Comparison of ENCODE assay signal across 1 cellular context in genomic region chr5:135834639-135835529, GRCh38.
TF ChIP-seq lines count a peak whose summit lies in the region.

A gene with protein sequence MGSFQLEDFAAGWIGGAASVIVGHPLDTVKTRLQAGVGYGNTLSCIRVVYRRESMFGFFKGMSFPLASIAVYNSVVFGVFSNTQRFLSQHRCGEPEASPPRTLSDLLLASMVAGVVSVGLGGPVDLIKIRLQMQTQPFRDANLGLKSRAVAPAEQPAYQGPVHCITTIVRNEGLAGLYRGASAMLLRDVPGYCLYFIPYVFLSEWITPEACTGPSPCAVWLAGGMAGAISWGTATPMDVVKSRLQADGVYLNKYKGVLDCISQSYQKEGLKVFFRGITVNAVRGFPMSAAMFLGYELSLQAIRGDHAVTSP (plus strand): TSS chr5:135834663. CDS start chr5:135834848, 185 bp downstream.

TF ChIP-seq in HEK293, 187 proteins besides CTCF, POLR2A, EP300 and RAD21 (continued from another document and continues in another):
- TF ChIP-seq REST (tag by site-specific recombination; IDR thresholded peaks at IDR 0.05) (no peak), SCRT2 (tag by site-specific recombination; IDR thresholded peaks at IDR 0.05) (peak; percentile 38), ZNF174 (tag by site-specific recombination; IDR thresholded peaks at IDR 0.05) (no peak), ZNF555 (tag by site-specific recombination; conservative IDR thresholded peaks at IDR 0.05) (no peak), ZNF239 (tag by site-specific recombination; IDR thresholded peaks at IDR 0.05) (no peak), ZNF658 (tag by site-specific recombination; IDR thresholded peaks at IDR 0.05) (no peak), ZNF292 (tag by site-specific recombination; IDR thresholded peaks at IDR 0.05; ENCODE audit: borderline replicate concordance, low read depth) (no peak), GFI1B (tag by site-specific recombination; IDR thresholded peaks at IDR 0.05) (no peak), HOXA7 (CRISPR knock-in tag; IDR thresholded peaks at IDR 0.05; ENCODE audit: borderline replicate concordance) (no peak), ZNF324 (tag by site-specific recombination; IDR thresholded peaks at IDR 0.05) (no peak), ZFP37 (tag by site-specific recombination; IDR thresholded peaks at IDR 0.05) (peak; percentile 85; the same call in 1 of the 2 replicates), ZNF623 (tag by site-specific recombination; IDR thresholded peaks at IDR 0.05) (no peak), ZNF146 (tag by site-specific recombination; IDR thresholded peaks at IDR 0.05) (no peak), ZNF274 (IDR thresholded peaks at IDR 0.05; ENCODE audit: low read length) (no peak), ZNF274 (tag by site-specific recombination; IDR thresholded peaks at IDR 0.05; ENCODE audit: borderline replicate concordance) (no peak), PRDM6 (tag by site-specific recombination; IDR thresholded peaks at IDR 0.05) (no peak), ZNF24 (tag by site-specific recombination; IDR thresholded peaks at IDR 0.05) (no peak), KLF1 (tag by site-specific recombination; IDR thresholded peaks at IDR 0.05) (0 out of 2 replicates have a peak, but pooled peaks have one; percentile 14), ZNF514 (tag by site-specific recombination; IDR thresholded peaks at IDR 0.05) (no peak), ZNF211 (tag by site-specific recombination; IDR thresholded peaks at IDR 0.05; ENCODE audit: low read depth) (no peak), HIC1 (tag by site-specific recombination; IDR thresholded peaks at IDR 0.05) (peak; percentile 87), ZSCAN23 (tag by site-specific recombination; IDR thresholded peaks at IDR 0.05) (no peak), FEZF1 (tag by site-specific recombination; IDR thresholded peaks at IDR 0.05) (no peak), ZNF660 (tag by site-specific recombination; IDR thresholded peaks at IDR 0.05) (peak; percentile 92), ZNF354C (tag by site-specific recombination; IDR thresholded peaks at IDR 0.05; ENCODE audit: borderline replicate concordance, low read depth) (no peak), ZNF677 (tag by site-specific recombination; IDR thresholded peaks at IDR 0.05) (no peak), ZSCAN30 (tag by site-specific recombination; IDR thresholded peaks at IDR 0.05) (peak; percentile 61), ZNF701 (tag by site-specific recombination; IDR thresholded peaks at IDR 0.05) (no peak), ZNF391 (tag by site-specific recombination; IDR thresholded peaks at IDR 0.05; ENCODE audit: borderline replicate concordance, low read depth) (no peak), ZNF639 (tag by site-specific recombination; IDR thresholded peaks at IDR 0.05) (no peak), TSHZ1 (tag by site-specific recombination; IDR thresholded peaks at IDR 0.05; ENCODE audit: borderline replicate concordance) (no peak), ZNF596 (tag by site-specific recombination; IDR thresholded peaks at IDR 0.05) (no peak), ZNF580 (tag by site-specific recombination; IDR thresholded peaks at IDR 0.05) (0 out of 2 replicates have a peak, but pooled peaks have one; percentile 27), ZNF302 (tag by site-specific recombination; IDR thresholded peaks at IDR 0.05; ENCODE audit: low read depth) (no peak), ZNF114 (tag by site-specific recombination; IDR thresholded peaks at IDR 0.05) (no peak), ZNF549 (tag by site-specific recombination; IDR thresholded peaks at IDR 0.05) (no peak), ZNF10 (tag by site-specific recombination; IDR thresholded peaks at IDR 0.05) (no peak), ZSCAN5A (tag by site-specific recombination; IDR thresholded peaks at IDR 0.05) (no peak)
- TF ChIP-seq, protein P1, sequence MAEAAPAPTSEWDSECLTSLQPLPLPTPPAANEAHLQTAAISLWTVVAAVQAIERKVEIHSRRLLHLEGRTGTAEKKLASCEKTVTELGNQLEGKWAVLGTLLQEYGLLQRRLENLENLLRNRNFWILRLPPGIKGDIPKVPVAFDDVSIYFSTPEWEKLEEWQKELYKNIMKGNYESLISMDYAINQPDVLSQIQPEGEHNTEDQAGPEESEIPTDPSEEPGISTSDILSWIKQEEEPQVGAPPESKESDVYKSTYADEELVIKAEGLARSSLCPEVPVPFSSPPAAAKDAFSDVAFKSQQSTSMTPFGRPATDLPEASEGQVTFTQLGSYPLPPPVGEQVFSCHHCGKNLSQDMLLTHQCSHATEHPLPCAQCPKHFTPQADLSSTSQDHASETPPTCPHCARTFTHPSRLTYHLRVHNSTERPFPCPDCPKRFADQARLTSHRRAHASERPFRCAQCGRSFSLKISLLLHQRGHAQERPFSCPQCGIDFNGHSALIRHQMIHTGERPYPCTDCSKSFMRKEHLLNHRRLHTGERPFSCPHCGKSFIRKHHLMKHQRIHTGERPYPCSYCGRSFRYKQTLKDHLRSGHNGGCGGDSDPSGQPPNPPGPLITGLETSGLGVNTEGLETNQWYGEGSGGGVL (tag by site-specific recombination; IDR thresholded peaks at IDR 0.05) = no peak
- TF ChIP-seq, protein P2, sequence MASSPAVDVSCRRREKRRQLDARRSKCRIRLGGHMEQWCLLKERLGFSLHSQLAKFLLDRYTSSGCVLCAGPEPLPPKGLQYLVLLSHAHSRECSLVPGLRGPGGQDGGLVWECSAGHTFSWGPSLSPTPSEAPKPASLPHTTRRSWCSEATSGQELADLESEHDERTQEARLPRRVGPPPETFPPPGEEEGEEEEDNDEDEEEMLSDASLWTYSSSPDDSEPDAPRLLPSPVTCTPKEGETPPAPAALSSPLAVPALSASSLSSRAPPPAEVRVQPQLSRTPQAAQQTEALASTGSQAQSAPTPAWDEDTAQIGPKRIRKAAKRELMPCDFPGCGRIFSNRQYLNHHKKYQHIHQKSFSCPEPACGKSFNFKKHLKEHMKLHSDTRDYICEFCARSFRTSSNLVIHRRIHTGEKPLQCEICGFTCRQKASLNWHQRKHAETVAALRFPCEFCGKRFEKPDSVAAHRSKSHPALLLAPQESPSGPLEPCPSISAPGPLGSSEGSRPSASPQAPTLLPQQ (tag by site-specific recombination; IDR thresholded peaks at IDR 0.05) = peak; percentile 42
- TF ChIP-seq, protein P3, sequence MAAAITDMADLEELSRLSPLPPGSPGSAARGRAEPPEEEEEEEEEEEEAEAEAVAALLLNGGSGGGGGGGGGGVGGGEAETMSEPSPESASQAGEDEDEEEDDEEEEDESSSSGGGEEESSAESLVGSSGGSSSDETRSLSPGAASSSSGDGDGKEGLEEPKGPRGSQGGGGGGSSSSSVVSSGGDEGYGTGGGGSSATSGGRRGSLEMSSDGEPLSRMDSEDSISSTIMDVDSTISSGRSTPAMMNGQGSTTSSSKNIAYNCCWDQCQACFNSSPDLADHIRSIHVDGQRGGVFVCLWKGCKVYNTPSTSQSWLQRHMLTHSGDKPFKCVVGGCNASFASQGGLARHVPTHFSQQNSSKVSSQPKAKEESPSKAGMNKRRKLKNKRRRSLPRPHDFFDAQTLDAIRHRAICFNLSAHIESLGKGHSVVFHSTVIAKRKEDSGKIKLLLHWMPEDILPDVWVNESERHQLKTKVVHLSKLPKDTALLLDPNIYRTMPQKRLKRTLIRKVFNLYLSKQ (tag by site-specific recombination; IDR thresholded peaks at IDR 0.05; ENCODE audit: borderline replicate concordance) = no peak
